16 cellular contexts compared by ENCODE assay signal in genomic region chr1:77447669-77448068, GRCh38.
"Had no signal": no experiment of that assay in that cellular context is flagged by ENCODE, and none has a peak within 500 bp of the region (broad histone marks: within the 10 kb centered on the region; RNA-seq: fewer than 3 reads in every experiment).

No MANE protein-coding gene starts in this region.

- H3K27ac ChIP-seq: sigmoid colon, stomach, testis had no signal

- H3K27me3 ChIP-seq: sigmoid colon, stomach, testis had no signal

- H3K27me3 Mint-ChIP-seq: activated naive CD8-positive, alpha-beta T cell treated with anti-CD3 and anti-CD28 coated beads, Interleukin-2, amount 50 U/mL, for 24 hours; dendritic cell treated with granulocyte-macrophage colony-stimulating factor and Interleukin-4, amounts not matched to agents 40 ng/mL and 50 ng/mL, for 4 days had no signal

- FAIRE-seq: bronchial epithelial cell had no signal

- H3K9me3 Mint-ChIP-seq: dendritic cell treated with granulocyte-macrophage colony-stimulating factor and Interleukin-4, amounts not matched to agents 40 ng/mL and 50 ng/mL, for 4 days; immature natural killer cell had no signal

- H3K9me3 ChIP-seq: sigmoid colon, stomach, testis had no signal

- ATAC-seq: activated CD4-positive, CD25-positive, alpha-beta regulatory T cell treated with anti-CD3 and anti-CD28 coated beads, Interleukin-2, amount 50 U/mL, for 24 hours; activated naive CD8-positive, alpha-beta T cell treated with anti-CD3 and anti-CD28 coated beads, Interleukin-2, amount 50 U/mL, for 24 hours had no signal

- DNase-seq: activated CD4-positive, alpha-beta T cell treated with anti-CD3 and anti-CD28 coated beads, Interleukin-2, amount 50 U/mL, for 4 hours; activated naive CD4-positive, alpha-beta T cell treated with Interleukin-2 at 50 U/mL for 16 hours; activated naive CD8-positive, alpha-beta T cell treated with anti-CD3 and anti-CD28 coated beads, Interleukin-2, amount 50 U/mL, for 24 hours; activated T-cell treated with anti-CD3 and anti-CD28 coated beads for 4 hours; aorta; effector memory CD4-positive, alpha-beta T cell; foreskin melanocyte; immature natural killer cell; sigmoid colon; stimulated activated CD4-positive, alpha-beta T cell treated with anti-CD3 and anti-CD28 coated beads, Interleukin-1b, Interleukin-23, amount 100 ng/mL, for 48 hours; stomach; testis had no signal

- H3K4me3 Mint-ChIP-seq: activated naive CD8-positive, alpha-beta T cell treated with anti-CD3 and anti-CD28 coated beads, Interleukin-2, amount 50 U/mL, for 24 hours; dendritic cell treated with granulocyte-macrophage colony-stimulating factor and Interleukin-4, amounts not matched to agents 40 ng/mL and 50 ng/mL, for 4 days; immature natural killer cell; mesothelial cell of epicardium had no signal

- H3K27ac Mint-ChIP-seq: activated naive CD8-positive, alpha-beta T cell treated with anti-CD3 and anti-CD28 coated beads, Interleukin-2, amount 50 U/mL, for 24 hours; dendritic cell treated with granulocyte-macrophage colony-stimulating factor and Interleukin-4, amounts not matched to agents 40 ng/mL and 50 ng/mL, for 4 days; immature natural killer cell; mesothelial cell of epicardium had no signal

- H3K36me3 ChIP-seq: sigmoid colon, stomach had no signal

- H3K4me1 Mint-ChIP-seq: activated naive CD8-positive, alpha-beta T cell treated with anti-CD3 and anti-CD28 coated beads, Interleukin-2, amount 50 U/mL, for 24 hours had no signal

- H3K36me3 Mint-ChIP-seq: mesothelial cell of epicardium had no signal

- H3K4me3 ChIP-seq: sigmoid colon, stomach, testis had no signal

- H3K4me1 ChIP-seq: sigmoid colon, stomach, testis had no signal
